ENCODE assay signal across 18 cellular contexts in genomic region chr2:127740665-127741287, GRCh38. TPM values are rescaled to one million over a fixed set of nuclear protein-coding genes. Genes with fewer than 3 reads are reported as not detected.
DNase-seq lines count a peak whose midpoint lies in the region; ATAC-seq and TF ChIP-seq lines count a peak whose summit lies in the region.
"Had no signal": no experiment of that assay in that cellular context is flagged by ENCODE, and none has a peak within 500 bp of the region (broad histone marks: within the 10 kb centered on the region; RNA-seq: fewer than 3 reads in every experiment).

No MANE protein-coding gene starts in this region.

- no peak overlapping the region for H3K27ac ChIP-seq in H9 (ENCODE audit: insufficient read length, low read depth, low read length)
- H3K27ac ChIP-seq in heart right ventricle, result no peak overlapping the region
- H3K27ac ChIP-seq: ascending aorta; BLaER1 treated with 17β-estradiol and CSF1 and Interleukin-3, amounts not matched to agents 10 nM and 100 nM; SK-N-MC; suprapubic skin had no signal

- H3K23me2 ChIP-seq in H9 (ENCODE audit: insufficient read length, low read depth, low read length, poor library complexity, severe bottlenecking), result no peaks in the 10 kb centered on the region

- no peak for DNase-seq in Calu3
- DNase-seq in H9, result no peak
- peak; percentile 4 for DNase-seq in NCI-H748 treated with DMSO at 0.1 percent for 48 hours (lab: John Stamatoyannopoulos, UW)
- no peak for DNase-seq in effector memory CD8-positive, alpha-beta T cell
- DNase-seq in nucleus accumbens (lab: John Stamatoyannopoulos, UW), result no peak
- DNase-seq in heart right ventricle, result no peak
- DNase-seq: GDM1, NCI-H1092, NCI-H526 had no signal

- H3K4me3 Mint-ChIP-seq in Calu3 (ENCODE audit: low read depth, unreplicated experiment), result no peak overlapping the region
- H3K4me3 Mint-ChIP-seq in H9, result no peak overlapping the region
- no peak overlapping the region for H3K4me3 Mint-ChIP-seq in effector memory CD8-positive, alpha-beta T cell
- H3K4me3 Mint-ChIP-seq: memory B cell had no signal

- H3K27me3 Mint-ChIP-seq in Calu3 (ENCODE audit: unreplicated experiment), result no peaks in the 10 kb centered on the region
- H3K27me3 Mint-ChIP-seq in H9 (ENCODE audit: low read depth), result no peaks in the 10 kb centered on the region
- H3K27me3 Mint-ChIP-seq in effector memory CD8-positive, alpha-beta T cell, result no peaks in the 10 kb centered on the region
- H3K27me3 Mint-ChIP-seq: memory B cell had no signal

- no peak overlapping the region for H3K56ac ChIP-seq in H9 (ENCODE audit: insufficient read length, low read depth, low read length)

- no CpG with 5 or more reads among the region's 3 CpGs for WGBS in H9 (ENCODE audit: extremely low coverage, insufficient read length, low lambda C conversion rate)
- 98 to 99% methylated on average over 3 of the region's 3 CpGs for WGBS in heart right ventricle, 2 donors

- H4K8ac ChIP-seq in H9 (replicated peaks; ENCODE audit: insufficient read length, low read depth, low read length), result no peak overlapping the region

- no TSS peak for BruUV-seq in Calu3 (replicated peaks; lab: Mats Ljungman, UMichigan)

- intact Hi-C loops in Calu3 (cut with micrococcal nuclease; ENCODE audit: unreplicated experiment) (no loop called here), heart right ventricle (cut with DNase I) (no loop called here)

- no peak overlapping the region for H3K18ac ChIP-seq in H9 (ENCODE audit: insufficient read length, low read depth, low read length)

- H4K20me1 ChIP-seq in H9 (ENCODE audit: control insufficient read depth, insufficient read depth, insufficient read length), result no peaks in the 10 kb centered on the region

- H3K36me3 Mint-ChIP-seq in Calu3 (ENCODE audit: insufficient read depth, unreplicated experiment) (peaks cover 36% of the 10 kb centered on the region), H9 (ENCODE audit: insufficient read depth in 1 of 3, low read depth in 3 of 3) (peaks cover 2 to 42% (median 38%) of the 10 kb centered on the region in 3 experiments; a peak in 5 of 7 replicates)
- H3K36me3 Mint-ChIP-seq in effector memory CD8-positive, alpha-beta T cell (ENCODE audit: insufficient read depth), result peaks cover 11% of the 10 kb centered on the region

- H3K36me3 ChIP-seq in heart right ventricle, result peaks cover 0 to 60% (median 5%) of the 10 kb centered on the region in 9 donors

- CTCF ChIA-PET in Calu3 (lab: Charles Lee), result interaction anchor here (0.6 kb wide), 1 partner anchor 54 kb away, joined by 3 read pairs; no protein-coding TSS in a partner anchor

- no peak overlapping the region for H2BK15ac ChIP-seq in H9 (ENCODE audit: low read depth, low read length)

- H3K27me3 ChIP-seq in H9 (ENCODE audit: insufficient read depth, low read length) (no peaks in the 10 kb centered on the region), heart right ventricle (no peaks in the 10 kb centered on the region)
- H3K27me3 ChIP-seq: ascending aorta; BLaER1 treated with 17β-estradiol and CSF1 and Interleukin-3, amounts not matched to agents 10 nM and 100 nM; suprapubic skin had no signal

- H4K91ac ChIP-seq in H9 (ENCODE audit: insufficient read length, low read depth, low read length), result no peak overlapping the region

- no peak overlapping the region for H2BK20ac ChIP-seq in H9 (ENCODE audit: low read depth, low read length, poor library complexity, severe bottlenecking)

- no peaks in the 10 kb centered on the region for H3K79me2 ChIP-seq in H9 (ENCODE audit: insufficient read depth, low read length)

- H3K4me1 ChIP-seq in H9 (ENCODE audit: insufficient read depth, low read length) (no peaks in the 10 kb centered on the region), heart right ventricle (peaks cover 0 to 4% (median 0%) of the 10 kb centered on the region in 9 donors)
- H3K4me1 ChIP-seq: ascending aorta, suprapubic skin had no signal

- TF ChIP-seq CTCF in Calu3 (IDR thresholded peaks at IDR 0.05; ENCODE audit: unreplicated experiment) (no peak), H9 (conservative IDR thresholded peaks at IDR 0.05) (no peak), heart right ventricle (IDR thresholded peaks at IDR 0.05) (no peak)

- no peaks in the 10 kb centered on the region for H3K9me3 ChIP-seq in H9 (ENCODE audit: control insufficient read depth, low read depth, low read length)
- H3K9me3 ChIP-seq in heart right ventricle, result no peaks in the 10 kb centered on the region
- H3K9me3 ChIP-seq: ascending aorta; BLaER1 treated with 17β-estradiol and CSF1 and Interleukin-3, amounts not matched to agents 10 nM and 100 nM; suprapubic skin had no signal

- H3K9ac ChIP-seq in H9 (ENCODE audit: extremely low read depth, insufficient read length, low read length), result no peak overlapping the region
- H3K9ac ChIP-seq: BLaER1 treated with 17β-estradiol and CSF1 and Interleukin-3, amounts not matched to agents 10 nM and 100 nM had no signal

- H3K4me1 Mint-ChIP-seq in Calu3 (ENCODE audit: low read depth, unreplicated experiment) (peaks cover 45% of the 10 kb centered on the region), H9 (no peaks in the 10 kb centered on the region)
- H3K4me1 Mint-ChIP-seq in effector memory CD8-positive, alpha-beta T cell (ENCODE audit: low read depth in 2 of 2), result peaks cover 0 to 20% of the 10 kb centered on the region in 2 donors

- H3K14ac ChIP-seq in H9 (ENCODE audit: insufficient read depth, low read length), result no peak overlapping the region

- no peak overlapping the region for H3K4me3 ChIP-seq in heart right ventricle
- H3K4me3 ChIP-seq: ascending aorta; BLaER1 treated with 17β-estradiol and CSF1 and Interleukin-3, amounts not matched to agents 10 nM and 100 nM; SK-N-MC; suprapubic skin had no signal

- H3T11ph ChIP-seq in H9 (ENCODE audit: low read length), result no peak overlapping the region

- H3K4me2 ChIP-seq in H9 (ENCODE audit: insufficient read depth, insufficient read length, low read length), result no peak overlapping the region
- H3K4me2 ChIP-seq: BLaER1 treated with 17β-estradiol and CSF1 and Interleukin-3, amounts not matched to agents 10 nM and 100 nM had no signal

- no peak overlapping the region for H2BK5ac ChIP-seq in H9 (ENCODE audit: insufficient read length, low read length)

- no peak overlapping the region for H2AFZ ChIP-seq in H9 (ENCODE audit: low read length)

- no peak overlapping the region for H2BK120ac ChIP-seq in H9 (ENCODE audit: low read depth, low read length, poor library complexity, severe bottlenecking)

- no peak overlapping the region for H4K5ac ChIP-seq in H9 (ENCODE audit: insufficient read length, low read depth, low read length)

- H3K4ac ChIP-seq in H9 (ENCODE audit: low read depth, low read length), result no peak overlapping the region

- no peaks in the 10 kb centered on the region for H3K79me1 ChIP-seq in H9 (ENCODE audit: insufficient read depth, low read depth, low read length, poor library complexity, severe bottlenecking)

- no peak overlapping the region for H3K23ac ChIP-seq in H9 (ENCODE audit: insufficient read length, low read depth, low read length)

- H3K9me3 Mint-ChIP-seq in Calu3 (ENCODE audit: low read depth, unreplicated experiment) (no peaks in the 10 kb centered on the region), H9 (no peaks in the 10 kb centered on the region)
- H3K9me3 Mint-ChIP-seq in effector memory CD8-positive, alpha-beta T cell, result no peaks in the 10 kb centered on the region
- H3K9me3 Mint-ChIP-seq: memory B cell had no signal

- no peak overlapping the region for H2AK5ac ChIP-seq in H9 (ENCODE audit: insufficient read length, low read length)

- no peak overlapping the region for H2BK12ac ChIP-seq in H9 (ENCODE audit: insufficient read length, low read depth, low read length)

- H3K27ac Mint-ChIP-seq in Calu3 (ENCODE audit: unreplicated experiment) (peak overlapping the region; percentile 5), H9 (peak overlapping the region in 2 of 3 experiments; percentile 22 to 83; a peak in 4 of 7 replicates)
- H3K27ac Mint-ChIP-seq in effector memory CD8-positive, alpha-beta T cell, result peak overlapping the region; percentile 4 to 62
- H3K27ac Mint-ChIP-seq: memory B cell had no signal

- no peak for ATAC-seq in effector memory CD8-positive, alpha-beta T cell (replicated peaks)
- ATAC-seq in HG02763 (IDR thresholded peaks at IDR 0.05; ENCODE audit: unreplicated experiment) (no peak), GM19351 (IDR thresholded peaks at IDR 0.05; ENCODE audit: unreplicated experiment) (no peak), heart right ventricle (no peak)
- ATAC-seq: activated CD4-positive, CD25-positive, alpha-beta regulatory T cell treated with anti-CD3 and anti-CD28 coated beads, Interleukin-2, amount 50 U/mL, for 24 hours; HCT116 had no signal

RNA-seq across cellular contexts. Expression of gene SFT2D3, which starts 39.5 kb away (rescaled TPM):
- total RNA-seq in Calu3 (2022) (8.7 and 9.3 TPM in 2 replicates), H9 (2021) (4.7 and 5.0 TPM in 2 replicates), heart right ventricle (1 to 10 TPM; 2.2 to 4.0 (median 3.4) TPM)
- 1 to 10 TPM; 2.8 to 5.6 TPM for polyA plus RNA-seq in heart right ventricle
